In the genomic region with DNA sequence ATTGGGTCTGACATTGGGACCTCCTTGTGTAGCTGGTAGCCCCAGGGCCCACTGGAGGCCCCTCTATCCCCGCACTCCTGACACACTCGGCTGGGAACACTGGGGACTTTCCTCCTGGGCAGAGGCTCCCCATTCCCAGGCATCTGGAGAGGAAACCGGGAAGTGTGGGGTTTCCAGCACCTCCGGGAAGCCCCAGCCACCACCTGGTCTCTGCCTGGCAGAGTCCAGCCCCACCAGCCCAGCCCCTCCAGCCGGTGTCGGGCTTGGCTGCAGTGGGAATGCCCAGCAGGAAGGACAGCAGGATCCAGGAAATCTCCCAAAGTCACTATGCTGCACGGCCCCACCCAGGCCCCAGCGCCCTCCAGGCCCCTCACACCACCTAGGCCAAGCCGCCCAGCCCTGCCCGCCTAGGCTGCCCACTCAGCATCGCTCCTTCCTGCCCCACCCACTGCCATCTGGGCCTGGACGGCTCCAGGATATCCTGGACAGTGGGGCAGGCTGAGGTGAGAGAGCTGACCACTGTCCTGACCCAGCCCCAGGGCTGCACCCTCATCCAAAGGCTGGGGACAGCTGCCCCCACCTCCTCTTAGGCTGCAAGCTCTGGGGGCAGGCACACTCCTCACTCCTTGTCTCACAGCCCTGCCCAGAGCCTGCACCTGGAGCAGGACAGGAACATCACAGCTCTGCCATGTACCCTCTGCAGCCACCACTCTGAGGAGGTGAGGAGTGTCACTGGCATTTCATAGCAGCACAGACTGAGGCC, we compare ENCODE assay signal across 12 cellular contexts. TPM values are rescaled to one million over a fixed set of nuclear protein-coding genes. Genes with fewer than 3 reads are reported as not detected.
DNase-seq lines count a peak whose midpoint lies in the region; ATAC-seq and TF ChIP-seq lines count a peak whose summit lies in the region.
"Had no signal": no experiment of that assay in that cellular context is flagged by ENCODE, and none has a peak within 500 bp of the region (broad histone marks: within the 10 kb centered on the region; RNA-seq: fewer than 3 reads in every experiment).

No MANE protein-coding gene starts in this region.

- no peak for DNase-seq in activated T-cell treated with anti-CD3 and anti-CD28 coated beads, Interleukin-2, amount 50 U/mL, for 24 hours
- DNase-seq in activated T-cell treated with anti-CD3 and anti-CD28 coated beads for 4 hours (no peak), immature natural killer cell (no peak), stomach (peak; percentile 21), NCI-H1417 (lab: John Stamatoyannopoulos, UW) (no peak)
- no peak for DNase-seq in activated CD8-positive, alpha-beta T cell treated with anti-CD3 and anti-CD28 coated beads for 36 hours
- no peak for DNase-seq in stimulated activated CD4-positive, alpha-beta T cell treated with anti-CD3 and anti-CD28 coated beads, Interleukin-1b, Interleukin-23, amount 100 ng/mL, for 48 hours
- DNase-seq: hippocampal formation had no signal

- H3K27me3 Mint-ChIP-seq in activated T-cell treated with anti-CD3 and anti-CD28 coated beads, Interleukin-2, amount 50 U/mL, for 24 hours = no peaks in the 10 kb centered on the region
- no peaks in the 10 kb centered on the region for H3K27me3 Mint-ChIP-seq in activated CD8-positive, alpha-beta T cell treated with anti-CD3 and anti-CD28 coated beads for 36 hours
- peaks cover 0 to 2% (median 2%) of the 10 kb centered on the region in 3 donors for H3K27me3 Mint-ChIP-seq in immature natural killer cell (ENCODE audit: low read depth in 3 of 3)

- no peaks in the 10 kb centered on the region for H3K36me3 Mint-ChIP-seq in activated T-cell treated with anti-CD3 and anti-CD28 coated beads, Interleukin-2, amount 50 U/mL, for 24 hours (ENCODE audit: low read depth)
- no peaks in the 10 kb centered on the region for H3K36me3 Mint-ChIP-seq in activated CD8-positive, alpha-beta T cell treated with anti-CD3 and anti-CD28 coated beads for 36 hours (ENCODE audit: low read depth)
- no peaks in the 10 kb centered on the region for H3K36me3 Mint-ChIP-seq in immature natural killer cell

- H3K27ac Mint-ChIP-seq in activated T-cell treated with anti-CD3 and anti-CD28 coated beads, Interleukin-2, amount 50 U/mL, for 24 hours = peak overlapping the region; percentile 34
- H3K27ac Mint-ChIP-seq in activated CD8-positive, alpha-beta T cell treated with anti-CD3 and anti-CD28 coated beads for 36 hours = no peak overlapping the region
- peak overlapping the region; percentile 66 to 88 (median 86) for H3K27ac Mint-ChIP-seq in immature natural killer cell
- H3K27ac Mint-ChIP-seq: activated CD4-positive, alpha-beta T cell treated with anti-CD3 and anti-CD28 coated beads, Interleukin-2, amount 10 ng/mL, durations not matched to agents 24 days and 14 days; nephron had no signal

- no peak overlapping the region for H3K4me3 ChIP-seq in stomach
- H3K4me3 ChIP-seq: dorsolateral prefrontal cortex had no signal

- intact Hi-C loops in activated CD8-positive, alpha-beta T cell treated with anti-CD3 and anti-CD28 coated beads for 36 hours (cut with micrococcal nuclease) = no loop called here
- intact Hi-C loops in stomach (cut with DNase I; ENCODE audit: low total_unique reads) = no loop called here

- no peak overlapping the region for H3K4me3 Mint-ChIP-seq in activated T-cell treated with anti-CD3 and anti-CD28 coated beads, Interleukin-2, amount 50 U/mL, for 24 hours
- no peak overlapping the region for H3K4me3 Mint-ChIP-seq in activated CD8-positive, alpha-beta T cell treated with anti-CD3 and anti-CD28 coated beads for 36 hours
- peak overlapping the region; percentile 6 to 71 (median 56) for H3K4me3 Mint-ChIP-seq in immature natural killer cell
- H3K4me3 Mint-ChIP-seq: activated CD4-positive, alpha-beta T cell treated with anti-CD3 and anti-CD28 coated beads, Interleukin-2, amount 10 ng/mL, durations not matched to agents 24 days and 14 days; nephron had no signal

- no peak for TF ChIP-seq CTCF in activated CD8-positive, alpha-beta T cell treated with anti-CD3 and anti-CD28 coated beads for 36 hours (IDR thresholded peaks at IDR 0.05)
- no peak for TF ChIP-seq CTCF in stomach (IDR thresholded peaks at IDR 0.05)

- no peaks in the 10 kb centered on the region for H3K9me3 Mint-ChIP-seq in activated T-cell treated with anti-CD3 and anti-CD28 coated beads, Interleukin-2, amount 50 U/mL, for 24 hours
- no peaks in the 10 kb centered on the region for H3K9me3 Mint-ChIP-seq in activated CD8-positive, alpha-beta T cell treated with anti-CD3 and anti-CD28 coated beads for 36 hours
- no peaks in the 10 kb centered on the region for H3K9me3 Mint-ChIP-seq in immature natural killer cell
- H3K9me3 Mint-ChIP-seq: activated CD4-positive, alpha-beta T cell treated with anti-CD3 and anti-CD28 coated beads, Interleukin-2, amount 10 ng/mL, durations not matched to agents 24 days and 14 days; nephron had no signal

- no peaks in the 10 kb centered on the region for H3K36me3 ChIP-seq in stomach

- H3K4me1 Mint-ChIP-seq in activated T-cell treated with anti-CD3 and anti-CD28 coated beads, Interleukin-2, amount 50 U/mL, for 24 hours (ENCODE audit: low read depth) = peaks cover 11% of the 10 kb centered on the region
- H3K4me1 Mint-ChIP-seq in activated CD8-positive, alpha-beta T cell treated with anti-CD3 and anti-CD28 coated beads for 36 hours (ENCODE audit: low read depth) = peaks cover 3% of the 10 kb centered on the region
- H3K4me1 Mint-ChIP-seq in immature natural killer cell = peaks cover 36 to 46% of the 10 kb centered on the region in 2 donors
- H3K4me1 Mint-ChIP-seq: nephron had no signal

- WGBS in stomach, 5 donors = 65 to 98% (median 70%) methylated on average over 7 to 12 of the region's 12 CpGs

- H3K4me1 ChIP-seq in stomach = no peaks in the 10 kb centered on the region

- CTCF ChIA-PET in activated CD8-positive, alpha-beta T cell treated with anti-CD3 and anti-CD28 coated beads for 36 hours (lab: Charles Lee) = interaction anchor here (0.5 to 1.8 kb wide), 12 partner anchors 11 to 207 kb away, joined by 3 to 13 read pairs (median 4); a partner anchor contains a TSS

- H3K27me3 ChIP-seq in stomach = peaks cover 0 to 14% (median 0%) of the 10 kb centered on the region in 3 donors
- H3K27me3 ChIP-seq: dorsolateral prefrontal cortex had no signal

- POLR2A ChIA-PET in activated CD8-positive, alpha-beta T cell treated with anti-CD3 and anti-CD28 coated beads for 36 hours (lab: Charles Lee) = no interaction called here

- H3K27ac ChIP-seq in stomach = no peak overlapping the region
- H3K27ac ChIP-seq: dorsolateral prefrontal cortex had no signal

- ATAC-seq in activated CD8-positive, alpha-beta T cell treated with anti-CD3 and anti-CD28 coated beads for 36 hours = peak; percentile 7
- no peak for ATAC-seq in HG02571 (IDR thresholded peaks at IDR 0.05; ENCODE audit: unreplicated experiment)

- TF ChIP-seq POLR2A in stomach (IDR thresholded peaks at IDR 0.05) = no peak

- no peak for TF ChIP-seq EP300 in stomach (IDR thresholded peaks at IDR 0.05)

- H3K9me3 ChIP-seq in stomach = no peaks in the 10 kb centered on the region

RNA-seq across cellular contexts. Expression of a gene that starts 11.8 kb away (rescaled TPM):
- 1 to 10 TPM; 1.2 to 1.5 TPM for total RNA-seq in activated CD8-positive, alpha-beta T cell treated with anti-CD3 and anti-CD28 coated beads for 36 hours
- polyA plus RNA-seq in immature natural killer cell = 10 to 100 TPM in 1 of 3 donors, 1 to 10 TPM in 2; 4.4 to 11.6 (median 5.6) TPM
- total RNA-seq in stomach = 1 to 10 TPM in 1 of 5 donors, under 1 TPM in 2, not detected in 2; 0.55 to 2.9 (median 0.87) TPM
- polyA plus RNA-seq in stomach = under 1 TPM; 0.46 to 0.70 (median 0.68) TPM

Comparison
In these comparisons a context has a peak if more than half of its experiments do, and no peak if none do; other contexts are left out.
1. H3K4me3 Mint-ChIP-seq: peak in immature natural killer cell (5 of 5); none in activated T-cell treated with anti-CD3 and anti-CD28 coated beads, Interleukin-2, amount 50 U/mL, for 24 hours (single experiment) and activated CD8-positive, alpha-beta T cell treated with anti-CD3 and anti-CD28 coated beads for 36 hours (single experiment).